31 cellular contexts compared by ENCODE assay signal in genomic region chr3:184873136-184873535, GRCh38.
"Had no signal": no experiment of that assay in that cellular context is flagged by ENCODE, and none has a peak within 500 bp of the region (broad histone marks: within the 10 kb centered on the region; RNA-seq: fewer than 3 reads in every experiment).

No MANE protein-coding gene starts in this region.

- H3K4me1 Mint-ChIP-seq: central memory CD8-positive, alpha-beta T cell; endodermal cell had no signal

- H3K27me3 ChIP-seq: ascending aorta, brain microvascular endothelial cell, dorsolateral prefrontal cortex, esophagus muscularis mucosa, foreskin keratinocyte, gastrocnemius medialis, heart right ventricle had no signal

- ATAC-seq: activated CD4-positive, alpha-beta T cell treated with anti-CD3 and anti-CD28 coated beads for 36 hours; activated CD8-positive, alpha-beta memory T cell treated with anti-CD3 and anti-CD28 coated beads, Interleukin-2, amount 10 ng/mL, durations not matched to agents 7 days and 5 days; activated CD8-positive, alpha-beta T cell treated with anti-CD3 and anti-CD28 coated beads, Interleukin-2, amount 10 ng/mL, durations not matched to agents 7 days and 5 days; foreskin keratinocyte; gastrocnemius medialis; heart right ventricle had no signal

- H3K4me3 ChIP-seq: ascending aorta, coronary artery, dorsolateral prefrontal cortex, esophagus muscularis mucosa, gastrocnemius medialis, heart right ventricle had no signal

- H3K9me3 ChIP-seq: ascending aorta, esophagus muscularis mucosa, gastrocnemius medialis, heart right ventricle had no signal

- H3K4me3 Mint-ChIP-seq: activated CD4-positive, alpha-beta memory T cell treated with anti-CD3 and anti-CD28 coated beads for 36 hours; activated CD4-positive, alpha-beta T cell treated with anti-CD3 and anti-CD28 coated beads for 36 hours; activated CD8-positive, alpha-beta memory T cell treated with anti-CD3 and anti-CD28 coated beads, Interleukin-2, amount 10 ng/mL, durations not matched to agents 7 days and 5 days; activated CD8-positive, alpha-beta T cell treated with anti-CD3 and anti-CD28 coated beads, Interleukin-2, amount 10 ng/mL, durations not matched to agents 7 days and 5 days; activated naive CD4-positive, alpha-beta T cell treated with anti-CD3 and anti-CD28 coated beads, Interleukin-2, amount 10 ng/mL, durations not matched to agents 7 days and 5 days; activated naive CD8-positive, alpha-beta T cell treated with anti-CD3 and anti-CD28 coated beads, Interleukin-2, amount 10 ng/mL, durations not matched to agents 7 days and 5 days; activated T-cell treated with anti-CD3 and anti-CD28 coated beads, Interleukin-2, amount 50 U/mL, for 24 hours; activated T-helper 1 cell treated with anti-CD3 and anti-CD28 coated beads, Interleukin-12 subunit alpha, Interleukin-12 subunit beta, Interleukin-2, Interleukin-4 antibody, amounts not matched to agents 30 ng/mL and 10 ng/mL and 1 ng/mL, durations not matched to agents 14 hours and 24 hours and 36 hours; central memory CD8-positive, alpha-beta T cell; dendritic cell treated with granulocyte-macrophage colony-stimulating factor and Interleukin-4, amounts not matched to agents 40 ng/mL and 50 ng/mL, for 4 days; endodermal cell had no signal

- H3K4me1 ChIP-seq: ascending aorta, esophagus muscularis mucosa, foreskin keratinocyte, heart right ventricle had no signal

- H3K9me3 Mint-ChIP-seq: activated CD4-positive, alpha-beta memory T cell treated with anti-CD3 and anti-CD28 coated beads for 36 hours; activated CD4-positive, alpha-beta T cell treated with anti-CD3 and anti-CD28 coated beads, Interleukin-2, amount 10 ng/mL, durations not matched to agents 24 days and 14 days; activated naive CD4-positive, alpha-beta T cell treated with anti-CD3 and anti-CD28 coated beads, Interleukin-2, amount 10 ng/mL, durations not matched to agents 7 days and 5 days; activated naive CD4-positive, alpha-beta T cell treated with anti-CD3 and anti-CD28 coated beads, Interleukin-2, amount 50 U/mL, for 72 hours; activated naive CD8-positive, alpha-beta T cell treated with anti-CD3 and anti-CD28 coated beads, Interleukin-2, amount 10 ng/mL, durations not matched to agents 7 days and 5 days; activated T-cell treated with anti-CD3 and anti-CD28 coated beads, Interleukin-2, amount 50 U/mL, for 24 hours; activated T-helper 1 cell treated with anti-CD3 and anti-CD28 coated beads, Interleukin-12 subunit alpha, Interleukin-12 subunit beta, Interleukin-2, Interleukin-4 antibody, amounts not matched to agents 30 ng/mL and 10 ng/mL and 1 ng/mL, durations not matched to agents 14 hours and 24 hours and 36 hours; activated T-helper 2 cell treated with anti-CD3 and anti-CD28 coated beads, Interferon-gamma antibody, Interleukin-2, Interleukin-4, amounts not matched to agents 10 μg/mL and 5 μg/mL and 100 μg/mL, durations not matched to agents 14 hours and 24 hours and 36 hours; central memory CD8-positive, alpha-beta T cell; dendritic cell treated with granulocyte-macrophage colony-stimulating factor and Interleukin-4, amounts not matched to agents 40 ng/mL and 50 ng/mL, for 4 days; endodermal cell had no signal

- H3K27ac Mint-ChIP-seq: activated CD4-positive, alpha-beta T cell treated with anti-CD3 and anti-CD28 coated beads for 36 hours; activated CD8-positive, alpha-beta memory T cell treated with anti-CD3 and anti-CD28 coated beads, Interleukin-2, amount 10 ng/mL, durations not matched to agents 7 days and 5 days; activated CD8-positive, alpha-beta T cell treated with anti-CD3 and anti-CD28 coated beads, Interleukin-2, amount 10 ng/mL, durations not matched to agents 7 days and 5 days; activated naive CD4-positive, alpha-beta T cell treated with anti-CD3 and anti-CD28 coated beads, Interleukin-2, amount 10 ng/mL, durations not matched to agents 7 days and 5 days; dendritic cell treated with granulocyte-macrophage colony-stimulating factor and Interleukin-4, amounts not matched to agents 40 ng/mL and 50 ng/mL, for 4 days; endodermal cell had no signal

- H3K27ac ChIP-seq: ascending aorta, brain microvascular endothelial cell, coronary artery, dorsolateral prefrontal cortex, esophagus muscularis mucosa, foreskin keratinocyte, gastrocnemius medialis, heart right ventricle had no signal

- DNase-seq: activated CD4-positive, alpha-beta memory T cell treated with anti-CD3 and anti-CD28 coated beads for 36 hours; activated CD4-positive, alpha-beta T cell treated with anti-CD3 and anti-CD28 coated beads for 36 hours; activated CD4-positive, alpha-beta T cell treated with anti-CD3 and anti-CD28 coated beads, Interleukin-2, amount 10 ng/mL, durations not matched to agents 24 days and 14 days; activated CD4-positive, CD25-positive, alpha-beta regulatory T cell; activated CD4-positive, CD25-positive, alpha-beta regulatory T cell treated with anti-CD3 and anti-CD28 coated beads, Interleukin-2, amount 50 U/mL, for 72 hours; activated CD8-positive, alpha-beta memory T cell treated with anti-CD3 and anti-CD28 coated beads, Interleukin-2, amount 10 ng/mL, durations not matched to agents 7 days and 5 days; activated CD8-positive, alpha-beta memory T cell treated with anti-CD3 and anti-CD28 coated beads, Interleukin-2, amount 50 U/mL, for 4 hours; activated CD8-positive, alpha-beta T cell treated with anti-CD3 and anti-CD28 coated beads, Interleukin-2, amount 10 ng/mL, durations not matched to agents 7 days and 5 days; activated effector memory CD4-positive, alpha-beta T cell treated with anti-CD3 and anti-CD28 coated beads, Interleukin-2, amount 50 U/mL, for 16 hours; activated naive CD4-positive, alpha-beta T cell treated with anti-CD3 and anti-CD28 coated beads, Interleukin-2, amount 10 ng/mL, durations not matched to agents 7 days and 5 days; activated naive CD8-positive, alpha-beta T cell treated with anti-CD3 and anti-CD28 coated beads, Interleukin-2, amount 10 ng/mL, durations not matched to agents 7 days and 5 days; activated T-cell treated with anti-CD3 and anti-CD28 coated beads for 4 hours; activated T-cell treated with anti-CD3 and anti-CD28 coated beads, Interleukin-2, amount 50 U/mL, for 24 hours; brain microvascular endothelial cell; dorsolateral prefrontal cortex; effector memory CD4-positive, alpha-beta T cell; endodermal cell; erythroblast; foreskin keratinocyte; gastrocnemius medialis; heart right ventricle; T-helper 1 cell; T-helper 2 cell had no signal

- H3K27me3 Mint-ChIP-seq: activated CD4-positive, alpha-beta memory T cell treated with anti-CD3 and anti-CD28 coated beads for 36 hours; activated CD4-positive, alpha-beta T cell treated with anti-CD3 and anti-CD28 coated beads for 36 hours; activated CD4-positive, alpha-beta T cell treated with anti-CD3 and anti-CD28 coated beads, Interleukin-2, amount 10 ng/mL, durations not matched to agents 24 days and 14 days; activated CD8-positive, alpha-beta memory T cell treated with anti-CD3 and anti-CD28 coated beads, Interleukin-2, amount 10 ng/mL, durations not matched to agents 7 days and 5 days; activated naive CD4-positive, alpha-beta T cell treated with anti-CD3 and anti-CD28 coated beads, Interleukin-2, amount 10 ng/mL, durations not matched to agents 7 days and 5 days; activated naive CD8-positive, alpha-beta T cell treated with anti-CD3 and anti-CD28 coated beads, Interleukin-2, amount 10 ng/mL, durations not matched to agents 7 days and 5 days; activated T-cell treated with anti-CD3 and anti-CD28 coated beads, Interleukin-2, amount 50 U/mL, for 24 hours; central memory CD8-positive, alpha-beta T cell; dendritic cell treated with granulocyte-macrophage colony-stimulating factor and Interleukin-4, amounts not matched to agents 40 ng/mL and 50 ng/mL, for 4 days had no signal
